Comparison of ENCODE assay signal across 10 cellular contexts in genomic region chr4:171812377-171813194, GRCh38. TPM values are rescaled to one million over a fixed set of nuclear protein-coding genes. Genes with fewer than 3 reads are reported as not detected.
DNase-seq lines count a peak whose midpoint lies in the region; ATAC-seq, FAIRE-seq and TF ChIP-seq lines count a peak whose summit lies in the region.
"Had no signal": no experiment of that assay in that cellular context is flagged by ENCODE, and none has a peak within 500 bp of the region (broad histone marks: within the 10 kb centered on the region; RNA-seq: fewer than 3 reads in every experiment).

No MANE protein-coding gene starts in this region.

- H3K9ac ChIP-seq in duodenal mucosa (ENCODE audit: low read depth in 1 of 2, low read length in 2 of 2) (no peak overlapping the region), trophoblast cell (ENCODE audit: low read length) (no peak overlapping the region)

- no peak overlapping the region for H2BK12ac ChIP-seq in trophoblast cell (ENCODE audit: low read length)

- intact Hi-C loops in CD4-positive, alpha-beta memory T cell (cut with micrococcal nuclease), result no loop called here

- peak overlapping the region; percentile 6 for H2AFZ ChIP-seq in trophoblast cell (ENCODE audit: insufficient read depth, low read length, poor library complexity)

- FAIRE-seq in GM12891 (lab: Jason Lieb, UNC), result peak; percentile 71
- FAIRE-seq: colon had no signal

- H3K4me3 ChIP-seq in duodenal mucosa (ENCODE audit: low read depth in 1 of 2, low read length in 2 of 2) (peak overlapping the region; percentile 52 to 53), trophoblast cell (ENCODE audit: low read depth, low read length) (peak overlapping the region; percentile 69)
- no peak overlapping the region for H3K4me3 ChIP-seq in CD4-positive, alpha-beta memory T cell (ENCODE audit: low read length in 2 of 2)

- H4K12ac ChIP-seq in trophoblast cell (ENCODE audit: low read depth, low read length), result no peak overlapping the region

- no peaks in the 10 kb centered on the region for H3K9me3 ChIP-seq in duodenal mucosa (ENCODE audit: control insufficient read depth in 1 of 2, low read length in 2 of 2)
- H3K9me3 ChIP-seq in trophoblast cell (ENCODE audit: insufficient read depth, low read depth, low read length), result peaks cover 4% of the 10 kb centered on the region
- no peaks in the 10 kb centered on the region for H3K9me3 ChIP-seq in CD4-positive, alpha-beta memory T cell (ENCODE audit: control insufficient read depth in 1 of 2, low read length in 2 of 2)

- peaks cover 0 to 26% (median 5%) of the 10 kb centered on the region in 8 donors for H3K9me3 Mint-ChIP-seq in CD4-positive, alpha-beta memory T cell

- no peak overlapping the region for H4K8ac ChIP-seq in trophoblast cell (ENCODE audit: low read depth, low read length)

- H3K36me3 ChIP-seq in duodenal mucosa (ENCODE audit: control insufficient read depth in 1 of 2, insufficient read depth in 2 of 2, low read length in 2 of 2), result no peaks in the 10 kb centered on the region
- no peaks in the 10 kb centered on the region for H3K36me3 ChIP-seq in trophoblast cell (ENCODE audit: control insufficient read depth in 1 of 2, insufficient read depth in 2 of 2, low read length in 2 of 2)
- H3K36me3 ChIP-seq in CD4-positive, alpha-beta memory T cell (ENCODE audit: insufficient read depth, low read length), result no peaks in the 10 kb centered on the region

- H3K36me3 Mint-ChIP-seq in CD4-positive, alpha-beta memory T cell, result no peaks in the 10 kb centered on the region

- H2BK120ac ChIP-seq in trophoblast cell (ENCODE audit: insufficient read depth, low read length, poor library complexity), result no peak overlapping the region

- CTCF ChIA-PET in CD4-positive, alpha-beta memory T cell (lab: Charles Lee; ENCODE audit: partially characterized antibody), result no interaction called here

- H3K14ac ChIP-seq in trophoblast cell (ENCODE audit: low read length), result no peak overlapping the region

- no peak for TF ChIP-seq POLR2A in GM12891 (IDR thresholded peaks at IDR 0.05; ENCODE audit: low read depth, low read length)

- no peak overlapping the region for H3K23ac ChIP-seq in trophoblast cell (ENCODE audit: low read length)

- H3K27me3 Mint-ChIP-seq in CD4-positive, alpha-beta memory T cell, result peaks cover 3 to 6% of the 10 kb centered on the region in 2 donors

- no peaks in the 10 kb centered on the region for H3K79me1 ChIP-seq in trophoblast cell (ENCODE audit: low read length)

- H4K91ac ChIP-seq in trophoblast cell (ENCODE audit: low read depth, low read length), result no peak overlapping the region

- peak overlapping the region; percentile 99 for H3K4me2 ChIP-seq in trophoblast cell (ENCODE audit: low read length)

- no peaks in the 10 kb centered on the region for H3K79me2 ChIP-seq in trophoblast cell (ENCODE audit: control insufficient read depth, insufficient read depth, low read length, poor library complexity)

- no peak overlapping the region for H3K4ac ChIP-seq in trophoblast cell (ENCODE audit: low read depth, low read length)

- DNase-seq in GM12891 (ENCODE audit: insufficient read length, low spot score) (peak; percentile 6), trophoblast cell (no peak), NOMO-1 treated with dmso at 0.1 percent for 144 hours (lab: John Stamatoyannopoulos, UW; ENCODE audit: unreplicated experiment) (no peak), NCI-H446 treated with DMSO at 0.1 percent for 48 hours (lab: John Stamatoyannopoulos, UW) (no peak)
- DNase-seq in CD4-positive, alpha-beta memory T cell, result no peak

- H3K27ac Mint-ChIP-seq in CD4-positive, alpha-beta memory T cell, result no peak overlapping the region

- no peak overlapping the region for H3K18ac ChIP-seq in trophoblast cell (ENCODE audit: low read length)

- H3K27ac ChIP-seq in duodenal mucosa (ENCODE audit: low read depth, low read length), result no peak overlapping the region
- no peak overlapping the region for H3K27ac ChIP-seq in trophoblast cell (ENCODE audit: low read depth, low read length)
- no peak overlapping the region for H3K27ac ChIP-seq in CD4-positive, alpha-beta memory T cell (ENCODE audit: low read depth, low read length)
- H3K27ac ChIP-seq: HL-60 had no signal

- peaks cover 0 to 9% (median 1%) of the 10 kb centered on the region in 4 donors for H3K4me1 Mint-ChIP-seq in CD4-positive, alpha-beta memory T cell

- H3K27me3 ChIP-seq in duodenal mucosa (ENCODE audit: control insufficient read depth in 1 of 2, insufficient read depth in 2 of 2, low read length in 2 of 2) (peaks cover 24 to 27% of the 10 kb centered on the region in 2 donors), trophoblast cell (ENCODE audit: insufficient read depth, low read length) (peaks cover 21% of the 10 kb centered on the region)
- H3K27me3 ChIP-seq in CD4-positive, alpha-beta memory T cell (ENCODE audit: insufficient read depth, low read length), result no peaks in the 10 kb centered on the region

- no peak overlapping the region for H2AK5ac ChIP-seq in trophoblast cell (ENCODE audit: low read length)

- no CpG with 5 or more reads among the region's 54 CpGs for WGBS in trophoblast cell (ENCODE audit: extremely low coverage, insufficient coverage, insufficient read length)

- H2BK5ac ChIP-seq in trophoblast cell (ENCODE audit: low read depth, low read length, poor library complexity), result no peak overlapping the region

- no peak overlapping the region for H3K4me3 Mint-ChIP-seq in CD4-positive, alpha-beta memory T cell

- peak; percentile 18 for ATAC-seq in HG03565 (IDR thresholded peaks at IDR 0.05; ENCODE audit: unreplicated experiment)
- ATAC-seq in HG03457 (IDR thresholded peaks at IDR 0.05; ENCODE audit: unreplicated experiment), result no peak

- H3K4me1 ChIP-seq in duodenal mucosa (ENCODE audit: control insufficient read depth in 1 of 2, insufficient read depth in 2 of 2, low read length in 2 of 2), result peaks cover 0 to 4% of the 10 kb centered on the region in 2 donors
- H3K4me1 ChIP-seq in trophoblast cell (ENCODE audit: control insufficient read depth in 1 of 2, insufficient read depth in 2 of 2, low read length in 2 of 2), result peaks cover 7 to 9% of the 10 kb centered on the region in 2 experiments
- H3K4me1 ChIP-seq in CD4-positive, alpha-beta memory T cell (ENCODE audit: insufficient read depth, low read length), result no peaks in the 10 kb centered on the region

- POLR2A ChIA-PET in CD4-positive, alpha-beta memory T cell (lab: Charles Lee; ENCODE audit: partially characterized antibody), result no interaction called here

TF ChIP-seq in GM12891, 5 proteins besides CTCF, POLR2A, EP300 and RAD21:
- no peak for TF ChIP-seq TAF1 (IDR thresholded peaks at IDR 0.05; ENCODE audit: low read depth, low read length)
- no peak for TF ChIP-seq POU2F2 (IDR thresholded peaks at IDR 0.05; ENCODE audit: low read depth, low read length)

RNA-seq across cellular contexts. Expression of gene GALNTL6, which starts 0.6 kb away (rescaled TPM):
- polyA plus RNA-seq in GM12891 (2012; ENCODE audit: low read depth, missing spikeins), result 0.09 TPM
- 0.04 and 0.08 TPM in 2 replicates for polyA plus RNA-seq in trophoblast cell (2013)
- total RNA-seq in CD4-positive, alpha-beta memory T cell, result not detected
- not detected for polyA plus RNA-seq in CD4-positive, alpha-beta memory T cell

Comparison
In these comparisons a context has a peak if more than half of its experiments do, and no peak if none do; other contexts are left out.
1. H3K4me3 ChIP-seq: peak in duodenal mucosa (2 of 2) and trophoblast cell (single experiment); none in CD4-positive, alpha-beta memory T cell (0 of 2).